Comparison of ENCODE assay signal across 13 cellular contexts in genomic region chr3:15180042-15180611, GRCh38. TPM values are rescaled to one million over a fixed set of nuclear protein-coding genes. Genes with fewer than 3 reads are reported as not detected.
DNase-seq lines count a peak whose midpoint lies in the region; ATAC-seq, FAIRE-seq and TF ChIP-seq lines count a peak whose summit lies in the region.
"Had no signal": no experiment of that assay in that cellular context is flagged by ENCODE, and none has a peak within 500 bp of the region (broad histone marks: within the 10 kb centered on the region; RNA-seq: fewer than 3 reads in every experiment).

No MANE protein-coding gene starts in this region.

- BruUV-seq in HepG2 (replicated peaks; lab: Mats Ljungman, UMichigan): no TSS peak

- H3K79me2 ChIP-seq in HepG2 (ENCODE audit: insufficient read depth, low read length): no peaks in the 10 kb centered on the region

- CTCF ChIA-PET in activated CD8-positive, alpha-beta T cell treated with anti-CD3 and anti-CD28 coated beads, Interleukin-2, amount 10 ng/mL, durations not matched to agents 7 days and 5 days (lab: Charles Lee): interaction anchor here (0.7 to 2.5 kb wide), 6 partner anchors 13 to 225 kb away, joined by 3 to 10 read pairs (median 4); no protein-coding TSS in a partner anchor
- CTCF ChIA-PET in HepG2 (lab: Yijun Ruan, JAX; ENCODE audit: low intra/inter-chr PET ratio, low total read pairs): no interaction called here

- TF ChIP-seq EP300 in HepG2 (IDR thresholded peaks at IDR 0.05; ENCODE audit: low read depth in 2 of 2, low read length in 2 of 2) (no peak), HepG2 (CRISPR knock-in tag; IDR thresholded peaks at IDR 0.05; ENCODE audit: borderline replicate concordance) (no peak)

- H3K9me3 Mint-ChIP-seq in activated CD8-positive, alpha-beta T cell treated with anti-CD3 and anti-CD28 coated beads, Interleukin-2, amount 10 ng/mL, durations not matched to agents 7 days and 5 days (ENCODE audit: insufficient read depth): no peaks in the 10 kb centered on the region
- H3K9me3 Mint-ChIP-seq: CD8-positive, alpha-beta memory T cell had no signal

- no peaks in the 10 kb centered on the region for H4K20me1 ChIP-seq in HepG2 (ENCODE audit: insufficient read depth, low read length)

- POLR2A ChIA-PET in activated CD8-positive, alpha-beta T cell treated with anti-CD3 and anti-CD28 coated beads, Interleukin-2, amount 10 ng/mL, durations not matched to agents 7 days and 5 days (lab: Charles Lee): interaction anchor here (0.8 kb wide), 1 partner anchor 263 kb away, joined by 3 read pairs; no protein-coding TSS in a partner anchor
- POLR2A ChIA-PET in HepG2 (lab: Yijun Ruan, JAX): no interaction called here

- no peak for TF ChIP-seq CTCF in HepG2 (CRISPR knock-in tag; IDR thresholded peaks at IDR 0.05)

- FAIRE-seq in GM12892 (lab: Jason Lieb, UNC): peak; percentile 79
- no peak for FAIRE-seq in HTR-8/SVneo (lab: Jason Lieb, UNC)
- FAIRE-seq in HepG2 (lab: Jason Lieb, UNC): no peak

- H3K4me1 ChIP-seq in HepG2 (ENCODE audit: insufficient read depth, low read length): peaks cover 3% of the 10 kb centered on the region

- H3K4me2 ChIP-seq in HepG2 (ENCODE audit: low read depth, low read length): no peak overlapping the region

- H3K9me3 ChIP-seq in HepG2 (ENCODE audit: low read length): no peaks in the 10 kb centered on the region

- TF ChIP-seq POLR2A in GM12892 (IDR thresholded peaks at IDR 0.05; ENCODE audit: low read depth, low read length): no peak
- no peak for TF ChIP-seq POLR2A in HepG2 (IDR thresholded peaks at IDR 0.05; ENCODE audit: insufficient read depth in 1 of 2, low read depth in 2 of 2, low read length in 2 of 2)

- intact Hi-C loops in HepG2 (cut with micrococcal nuclease; ENCODE audit: unreplicated experiment): no loop called here

- peaks cover 27% of the 10 kb centered on the region for H3K27me3 Mint-ChIP-seq in activated CD8-positive, alpha-beta T cell treated with anti-CD3 and anti-CD28 coated beads, Interleukin-2, amount 10 ng/mL, durations not matched to agents 7 days and 5 days (ENCODE audit: low read depth)

- no peak overlapping the region for H3K9ac ChIP-seq in HepG2 (ENCODE audit: insufficient read depth, low read depth, low read length)

- ATAC-seq in GM19438 (IDR thresholded peaks at IDR 0.05; ENCODE audit: low read depth, unreplicated experiment): peak; percentile 62
- peak; percentile 62 for ATAC-seq in HG02970 (IDR thresholded peaks at IDR 0.05; ENCODE audit: low FRiP score, unreplicated experiment)
- ATAC-seq in activated CD8-positive, alpha-beta T cell treated with anti-CD3 and anti-CD28 coated beads, Interleukin-2, amount 10 ng/mL, durations not matched to agents 7 days and 5 days: peak; percentile 33
- ATAC-seq in HepG2: no peak

- H3K27me3 ChIP-seq in HepG2 (ENCODE audit: control insufficient read depth in 1 of 2, insufficient read depth in 2 of 2, low read length in 2 of 2): no peaks in the 10 kb centered on the region

- WGBS in HepG2 (ENCODE audit: low lambda C conversion rate): 61% methylated on average over 6 of the region's 6 CpGs

- no peaks in the 10 kb centered on the region for H3K36me3 ChIP-seq in HepG2 (replicated peaks in 1 of 2; ENCODE audit: control insufficient read depth in 1 of 2, insufficient read depth in 2 of 2, low read length in 2 of 2)

- DNase-seq in GM12892 (ENCODE audit: insufficient read length): no peak
- DNase-seq in activated CD8-positive, alpha-beta T cell treated with anti-CD3 and anti-CD28 coated beads, Interleukin-2, amount 10 ng/mL, durations not matched to agents 7 days and 5 days: no peak
- no peak for DNase-seq in HTR-8/SVneo (ENCODE audit: insufficient read length, low spot score)
- no peak for DNase-seq in amniotic stem cell (lab: John Stamatoyannopoulos, UW)
- DNase-seq in HepG2 (ENCODE audit: low spot score): no peak
- no peak for DNase-seq in COLO829 (ENCODE audit: low spot score)
- DNase-seq: CD8-positive, alpha-beta memory T cell; cortex of kidney; foreskin melanocyte; NCI-H187 treated with DMSO at 0.1 percent for 48 hours had no signal

- H3K27ac ChIP-seq in HepG2 (ENCODE audit: extremely low read length, insufficient read depth, low read length): no peak overlapping the region

- no peak overlapping the region for H3K27ac Mint-ChIP-seq in activated CD8-positive, alpha-beta T cell treated with anti-CD3 and anti-CD28 coated beads, Interleukin-2, amount 10 ng/mL, durations not matched to agents 7 days and 5 days
- H3K27ac Mint-ChIP-seq: CD8-positive, alpha-beta memory T cell had no signal

- peaks cover 14% of the 10 kb centered on the region for H3K4me1 Mint-ChIP-seq in activated CD8-positive, alpha-beta T cell treated with anti-CD3 and anti-CD28 coated beads, Interleukin-2, amount 10 ng/mL, durations not matched to agents 7 days and 5 days (ENCODE audit: low read depth)

- no peak overlapping the region for H3K4me3 Mint-ChIP-seq in activated CD8-positive, alpha-beta T cell treated with anti-CD3 and anti-CD28 coated beads, Interleukin-2, amount 10 ng/mL, durations not matched to agents 7 days and 5 days

- no peak overlapping the region for H3K4me3 ChIP-seq in HepG2 (replicated peaks in 1 of 3; ENCODE audit: insufficient read depth in 1 of 3, low read depth in 2 of 3, low read length in 3 of 3)
- H3K4me3 ChIP-seq: lung had no signal

- TF ChIP-seq RAD21 in HepG2 (CRISPR knock-in tag; IDR thresholded peaks at IDR 0.05): no peak

- no peak overlapping the region for H2AFZ ChIP-seq in HepG2 (ENCODE audit: low read length)

- in situ Hi-C loops in HepG2 (cut with HindIII; ENCODE audit: extremely low pct_ligation_motif_present, low pct_unique_long_range_greater_than_20kb): no loop called here

- H3K36me3 Mint-ChIP-seq in activated CD8-positive, alpha-beta T cell treated with anti-CD3 and anti-CD28 coated beads, Interleukin-2, amount 10 ng/mL, durations not matched to agents 7 days and 5 days (ENCODE audit: low read depth): no peaks in the 10 kb centered on the region
- H3K36me3 Mint-ChIP-seq: CD8-positive, alpha-beta memory T cell had no signal

TF ChIP-seq in HepG2, 621 proteins besides CTCF, POLR2A, EP300 and RAD21 (continues in another document):
- TF ChIP-seq SMAD9 (CRISPR knock-in tag; IDR thresholded peaks at IDR 0.05): no peak
- no peak for TF ChIP-seq ZNF207 (IDR thresholded peaks at IDR 0.05; ENCODE audit: borderline replicate concordance)
- no peak for TF ChIP-seq RELA (CRISPR knock-in tag; IDR thresholded peaks at IDR 0.05)
- no peak for TF ChIP-seq STAG1 (CRISPR knock-in tag; IDR thresholded peaks at IDR 0.05)
- TF ChIP-seq ATF4 (CRISPR knock-in tag; IDR thresholded peaks at IDR 0.05): no peak
- TF ChIP-seq, protein P1, sequence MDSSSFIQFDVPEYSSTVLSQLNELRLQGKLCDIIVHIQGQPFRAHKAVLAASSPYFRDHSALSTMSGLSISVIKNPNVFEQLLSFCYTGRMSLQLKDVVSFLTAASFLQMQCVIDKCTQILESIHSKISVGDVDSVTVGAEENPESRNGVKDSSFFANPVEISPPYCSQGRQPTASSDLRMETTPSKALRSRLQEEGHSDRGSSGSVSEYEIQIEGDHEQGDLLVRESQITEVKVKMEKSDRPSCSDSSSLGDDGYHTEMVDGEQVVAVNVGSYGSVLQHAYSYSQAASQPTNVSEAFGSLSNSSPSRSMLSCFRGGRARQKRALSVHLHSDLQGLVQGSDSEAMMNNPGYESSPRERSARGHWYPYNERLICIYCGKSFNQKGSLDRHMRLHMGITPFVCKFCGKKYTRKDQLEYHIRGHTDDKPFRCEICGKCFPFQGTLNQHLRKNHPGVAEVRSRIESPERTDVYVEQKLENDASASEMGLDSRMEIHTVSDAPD (CRISPR knock-in tag; IDR thresholded peaks at IDR 0.05): no peak
- TF ChIP-seq JARID2 (CRISPR knock-in tag; IDR thresholded peaks at IDR 0.05; ENCODE audit: insufficient replicate concordance): no peak
- TF ChIP-seq TEAD2 (CRISPR knock-in tag; IDR thresholded peaks at IDR 0.05): no peak
- TF ChIP-seq KMT2A (CRISPR knock-in tag; IDR thresholded peaks at IDR 0.05): no peak
- TF ChIP-seq ZNF850 (CRISPR knock-in tag; conservative IDR thresholded peaks at IDR 0.05): no peak
- no peak for TF ChIP-seq PLRG1 (conservative IDR thresholded peaks at IDR 0.05)

RNA-seq across cellular contexts. Expression of gene CAPN7, which starts 25.9 kb away (rescaled TPM):
- 12.4 TPM for polyA plus RNA-seq in GM12892 (2012; ENCODE audit: missing spikeins)
- total RNA-seq in activated CD8-positive, alpha-beta T cell treated with anti-CD3 and anti-CD28 coated beads, Interleukin-2, amount 10 ng/mL, durations not matched to agents 7 days and 5 days: 10 to 100 TPM; 28.3 to 29.5 TPM
- total RNA-seq in HepG2 (2016; rRNA removed; fragmentation: Illumina TruSeq; extraction: Trizol): 36.8 and 52.2 TPM in 2 replicates
- total RNA-seq in HepG2 (2016; cell fraction: cytosol; rRNA removed; fragmentation: Illumina TruSeq; extraction: Trizol; ENCODE audit: low read depth): 12.2 and 14.2 TPM in 2 replicates
- 37.8 and 54.6 TPM in 2 replicates for total RNA-seq in HepG2 (2016; cell fraction: insoluble cytoplasmic fraction; rRNA removed; fragmentation: Illumina TruSeq; extraction: Trizol)
- total RNA-seq in HepG2 (2016; cell fraction: membrane; rRNA removed; fragmentation: Illumina TruSeq; extraction: Trizol): 23.6 and 27.6 TPM in 2 replicates
- 45.6 and 49.6 TPM in 2 replicates for total RNA-seq in HepG2 (2016; cell fraction: nucleus; rRNA removed; fragmentation: Illumina TruSeq; extraction: Trizol)
- 15.7 and 16.7 TPM in 2 replicates for polyA plus RNA-seq in HepG2 (2011; rRNA removed)
- polyA plus RNA-seq in HepG2 (2011; cell fraction: cytosol; rRNA removed): 9.4 and 11.4 TPM in 2 replicates
- 36.9 and 46.1 TPM in 2 replicates for polyA plus RNA-seq in HepG2 (2011; cell fraction: nucleus; rRNA removed)
- 22.7 and 25.6 TPM in 2 replicates for polyA plus RNA-seq in HepG2 (2012)
- 3.2 and 3.4 TPM in 2 replicates for polyA plus RNA-seq in HepG2 (2016; cell fraction: cytosol; fragmentation: Illumina TruSeq; extraction: Trizol; ENCODE audit: low read depth)
- 35.3 and 39.5 TPM in 2 replicates for polyA plus RNA-seq in HepG2 (2016; cell fraction: insoluble cytoplasmic fraction; fragmentation: Illumina TruSeq; extraction: Trizol; ENCODE audit: low read depth)
- polyA plus RNA-seq in HepG2 (2016; cell fraction: membrane; fragmentation: Illumina TruSeq; extraction: Trizol; ENCODE audit: low read depth): 11.5 and 11.8 TPM in 2 replicates
- polyA plus RNA-seq in HepG2 (2016; cell fraction: nucleus; fragmentation: Illumina TruSeq; extraction: Trizol; ENCODE audit: insufficient read depth, low read depth): 29.5 and 33.2 TPM in 2 replicates
- 20.1 and 20.5 TPM in 2 replicates for polyA minus RNA-seq in HepG2 (2011; rRNA and poly(A)+ RNA removed; ENCODE audit: low replicate concordance)
- 13.6 and 21.3 TPM in 2 replicates for polyA minus RNA-seq in HepG2 (2011; cell fraction: cytosol; rRNA and poly(A)+ RNA removed)
- 94.9 and 101 TPM in 2 replicates for polyA minus RNA-seq in HepG2 (2011; cell fraction: nucleus; rRNA and poly(A)+ RNA removed)
